ENCODE assay signal across 18 cellular contexts in genomic region chrX:18971506-18971905, GRCh38.
DNase-seq lines count a peak whose midpoint lies in the region; ATAC-seq and FAIRE-seq lines count a peak whose summit lies in the region.
"Had no signal": no experiment of that assay in that cellular context is flagged by ENCODE, and none has a peak within 500 bp of the region (broad histone marks: within the 10 kb centered on the region; RNA-seq: fewer than 3 reads in every experiment).

No MANE protein-coding gene starts in this region.

- ATAC-seq in HG02973 (IDR thresholded peaks at IDR 0.05; ENCODE audit: unreplicated experiment) = no peak
- ATAC-seq: HCT116 had no signal

- DNase-seq in NCI-H82 (lab: John Stamatoyannopoulos, UW) (peak; percentile 10), NCI-H82 treated with DMSO at 0.1 percent for 48 hours (lab: John Stamatoyannopoulos, UW; ENCODE audit: unreplicated experiment) (no peak), NCI-H748 (lab: John Stamatoyannopoulos, UW; ENCODE audit: unreplicated experiment) (peak; percentile 46), NOMO-1 treated with dmso at 0.1 percent for 144 hours (lab: John Stamatoyannopoulos, UW; ENCODE audit: unreplicated experiment) (no peak), DMS79 treated with DMSO at 0.1 percent for 48 hours (lab: John Stamatoyannopoulos, UW) (no peak), DMS53 (lab: John Stamatoyannopoulos, UW) (no peak)
- DNase-seq: ACHN; Calu3; CD4-positive, CD25-positive, alpha-beta regulatory T cell; DMS 273 treated with DMSO at 0.1 percent for 48 hours; DMS79; EL; GM23248 had no signal

- peak; percentile 80 for FAIRE-seq in colon (lab: Jason Lieb, UNC)
- FAIRE-seq: G401.6, H54 had no signal

Comparison
In these comparisons a context has a peak if more than half of its experiments do, and no peak if none do; other contexts are left out.
1. DNase-seq: peak in NCI-H82 (single experiment) and NCI-H748 (single experiment); none in NCI-H82 treated with DMSO at 0.1 percent for 48 hours (single experiment), NOMO-1 treated with dmso at 0.1 percent for 144 hours (single experiment), DMS79 treated with DMSO at 0.1 percent for 48 hours (single experiment) and DMS53 (single experiment).